ENCODE assay signal across 13 cellular contexts in genomic region chr18:45978084-45978483, GRCh38. TPM values are rescaled to one million over a fixed set of nuclear protein-coding genes. Genes with fewer than 3 reads are reported as not detected.
DNase-seq lines count a peak whose midpoint lies in the region; TF ChIP-seq lines count a peak whose summit lies in the region.
"Had no signal": no experiment of that assay in that cellular context is flagged by ENCODE, and none has a peak within 500 bp of the region (broad histone marks: within the 10 kb centered on the region; RNA-seq: fewer than 3 reads in every experiment).

No MANE protein-coding gene starts in this region.

- H3K36me3 ChIP-seq in BLaER1 (no peaks in the 10 kb centered on the region), tibial artery (no peaks in the 10 kb centered on the region)
- H3K36me3 ChIP-seq: esophagus squamous epithelium had no signal

- H3K4me1 ChIP-seq in BLaER1 (peaks cover 22% of the 10 kb centered on the region), tibial artery (no peaks in the 10 kb centered on the region)

- H3K27me3 ChIP-seq in BLaER1 (no peaks in the 10 kb centered on the region), tibial artery (no peaks in the 10 kb centered on the region)
- H3K27me3 ChIP-seq: esophagus squamous epithelium had no signal

- no peaks in the 10 kb centered on the region for H4K20me1 ChIP-seq in BLaER1

- intact Hi-C loops in tibial artery (cut with DNase I; ENCODE audit: low total_unique reads) = loop anchor here (10.0 kb wide), 1 partner anchor 293 kb away; no protein-coding TSS in a partner anchor

- TF ChIP-seq CTCF in tibial artery (IDR thresholded peaks at IDR 0.05) = no peak

- H3K9me3 ChIP-seq in BLaER1 (no peaks in the 10 kb centered on the region), tibial artery (no peaks in the 10 kb centered on the region)
- H3K9me3 ChIP-seq: Caco-2, esophagus squamous epithelium had no signal

- no peak overlapping the region for H3K9ac ChIP-seq in BLaER1

- H3K4me3 ChIP-seq in BLaER1 (no peak overlapping the region), tibial artery (no peak overlapping the region)
- H3K4me3 ChIP-seq: esophagus squamous epithelium had no signal

- DNase-seq in HT-29 (ENCODE audit: low spot score) = peak; percentile 3
- peak; percentile 59 for DNase-seq in SHP77 treated with DMSO at 0.1 percent for 48 hours (lab: John Stamatoyannopoulos, UW)
- DNase-seq in kidney tubule cell (ENCODE audit: low spot score) = peak; percentile 91
- no peak for DNase-seq in Ammon's horn (ENCODE audit: low spot score)
- no peak for DNase-seq in hippocampal formation (lab: John Stamatoyannopoulos, UW)
- DNase-seq in tibial artery = no peak
- no peak for DNase-seq in DMS 273 treated with DMSO at 0.1 percent for 48 hours (lab: John Stamatoyannopoulos, UW)
- DNase-seq: activated CD8-positive, alpha-beta memory T cell treated with anti-CD3 and anti-CD28 coated beads, Interleukin-2, amount 10 ng/mL, durations not matched to agents 7 days and 5 days; Caco-2; esophagus squamous epithelium; NCI-H1092; NCI-H526 had no signal

- H3K4me2 ChIP-seq in BLaER1 = peak overlapping the region; percentile 44; the same call in 1 of the 2 replicates

- H3K27ac ChIP-seq in BLaER1 (0 out of 2 replicates have a peak overlapping the region, but pooled peaks have one; percentile 22), tibial artery (no peak overlapping the region)
- H3K27ac ChIP-seq: esophagus squamous epithelium had no signal

RNA-seq across cellular contexts. Expression of gene EPG5, which starts 11.0 kb away (rescaled TPM):
- total RNA-seq in HT-29 (2014; rRNA removed; shearing (Covaris generic)) = 4.5 and 6.6 TPM in 2 replicates

Comparison
In these comparisons a context has a peak if more than half of its experiments do, and no peak if none do; other contexts are left out.
1. DNase-seq: peak in HT-29 (single experiment), SHP77 treated with DMSO at 0.1 percent for 48 hours (single experiment) and kidney tubule cell (single experiment); none in Ammon's horn (single experiment), hippocampal formation (0 of 2), tibial artery (0 of 2) and DMS 273 treated with DMSO at 0.1 percent for 48 hours (single experiment).